In the genomic region with DNA sequence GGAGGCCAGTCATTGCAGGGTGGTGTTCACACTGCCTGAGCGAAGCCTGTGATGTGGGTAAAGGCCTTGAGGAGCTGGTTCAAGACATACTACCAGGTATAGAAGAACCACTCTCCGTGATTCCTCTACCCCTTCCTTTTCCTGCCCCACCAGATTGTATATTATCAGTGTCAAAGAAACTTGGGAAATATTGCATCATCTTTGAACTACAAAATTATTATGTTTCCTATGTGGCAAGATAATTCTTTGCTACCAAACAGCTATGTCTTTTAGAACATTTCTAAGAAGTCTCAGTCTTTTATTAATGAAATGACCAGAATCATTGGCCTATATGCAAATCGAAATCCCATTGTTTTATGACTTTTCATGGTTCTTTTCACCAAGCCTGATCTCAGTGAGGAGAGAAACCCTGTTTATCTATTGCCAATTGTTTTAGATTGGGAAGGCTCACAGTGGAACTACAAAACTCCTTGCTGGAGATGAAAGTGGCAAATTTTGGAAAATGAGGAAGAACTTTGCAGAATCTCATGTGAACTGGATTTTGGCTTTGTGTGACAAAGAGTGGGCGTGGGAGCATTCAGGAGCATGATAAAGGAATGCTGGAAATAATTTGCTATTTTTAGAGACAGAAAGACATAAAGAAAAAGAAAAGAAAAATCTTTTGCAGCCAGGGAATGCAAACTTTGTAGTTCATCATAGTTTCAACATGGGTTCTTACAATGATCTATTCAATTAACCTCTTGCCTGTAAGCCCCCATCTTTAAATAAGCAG, we compare ENCODE assay signal across 1 cellular context.
TF ChIP-seq lines count a peak whose summit lies in the region.

No MANE protein-coding gene starts in this region.

TF ChIP-seq in K562, 482 proteins besides CTCF, POLR2A, EP300 and RAD21 (continued from another document):
- TF ChIP-seq TEAD4 (IDR thresholded peaks at IDR 0.05; ENCODE audit: low read length) (no peak), TEAD4 (CRISPR knock-in tag; IDR thresholded peaks at IDR 0.05; ENCODE audit: borderline replicate concordance) (no peak), POLR2G (IDR thresholded peaks at IDR 0.05; ENCODE audit: low read depth, low read length) (no peak), ZNF696 (CRISPR knock-in tag; conservative IDR thresholded peaks at IDR 0.05) (no peak), EP400 (IDR thresholded peaks at IDR 0.05) (no peak), ZNF77 (CRISPR knock-in tag; IDR thresholded peaks at IDR 0.05) (no peak), ZNF143 (CRISPR knock-in tag; IDR thresholded peaks at IDR 0.05) (no peak), TRIM24 (IDR thresholded peaks at IDR 0.05) (no peak), SREBF1 (IDR thresholded peaks at IDR 0.05; ENCODE audit: borderline replicate concordance, low read depth, low read length) (no peak), ZNF197 (CRISPR knock-in tag; IDR thresholded peaks at IDR 0.05; ENCODE audit: low read depth) (no peak), NRF1 (conservative IDR thresholded peaks at IDR 0.05 in 1 of 2, IDR thresholded peaks at IDR 0.05 in 1 of 2) (no peak)
- TF ChIP-seq, protein P1, sequence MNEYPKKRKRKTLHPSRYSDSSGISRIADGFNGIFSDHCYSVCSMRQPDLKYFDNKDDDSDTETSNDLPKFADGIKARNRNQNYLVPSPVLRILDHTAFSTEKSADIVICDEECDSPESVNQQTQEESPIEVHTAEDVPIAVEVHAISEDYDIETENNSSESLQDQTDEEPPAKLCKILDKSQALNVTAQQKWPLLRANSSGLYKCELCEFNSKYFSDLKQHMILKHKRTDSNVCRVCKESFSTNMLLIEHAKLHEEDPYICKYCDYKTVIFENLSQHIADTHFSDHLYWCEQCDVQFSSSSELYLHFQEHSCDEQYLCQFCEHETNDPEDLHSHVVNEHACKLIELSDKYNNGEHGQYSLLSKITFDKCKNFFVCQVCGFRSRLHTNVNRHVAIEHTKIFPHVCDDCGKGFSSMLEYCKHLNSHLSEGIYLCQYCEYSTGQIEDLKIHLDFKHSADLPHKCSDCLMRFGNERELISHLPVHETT (CRISPR knock-in tag; conservative IDR thresholded peaks at IDR 0.05 in 1 of 2, IDR thresholded peaks at IDR 0.05 in 1 of 2): no peak
- TF ChIP-seq, protein P2, sequence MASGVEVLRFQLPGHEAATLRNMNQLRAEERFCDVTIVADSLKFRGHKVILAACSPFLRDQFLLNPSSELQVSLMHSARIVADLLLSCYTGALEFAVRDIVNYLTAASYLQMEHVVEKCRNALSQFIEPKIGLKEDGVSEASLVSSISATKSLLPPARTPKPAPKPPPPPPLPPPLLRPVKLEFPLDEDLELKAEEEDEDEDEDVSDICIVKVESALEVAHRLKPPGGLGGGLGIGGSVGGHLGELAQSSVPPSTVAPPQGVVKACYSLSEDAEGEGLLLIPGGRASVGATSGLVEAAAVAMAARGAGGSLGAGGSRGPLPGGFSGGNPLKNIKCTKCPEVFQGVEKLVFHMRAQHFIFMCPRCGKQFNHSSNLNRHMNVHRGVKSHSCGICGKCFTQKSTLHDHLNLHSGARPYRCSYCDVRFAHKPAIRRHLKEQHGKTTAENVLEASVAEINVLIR (CRISPR knock-in tag; IDR thresholded peaks at IDR 0.05): no peak
- TF ChIP-seq, protein P3, sequence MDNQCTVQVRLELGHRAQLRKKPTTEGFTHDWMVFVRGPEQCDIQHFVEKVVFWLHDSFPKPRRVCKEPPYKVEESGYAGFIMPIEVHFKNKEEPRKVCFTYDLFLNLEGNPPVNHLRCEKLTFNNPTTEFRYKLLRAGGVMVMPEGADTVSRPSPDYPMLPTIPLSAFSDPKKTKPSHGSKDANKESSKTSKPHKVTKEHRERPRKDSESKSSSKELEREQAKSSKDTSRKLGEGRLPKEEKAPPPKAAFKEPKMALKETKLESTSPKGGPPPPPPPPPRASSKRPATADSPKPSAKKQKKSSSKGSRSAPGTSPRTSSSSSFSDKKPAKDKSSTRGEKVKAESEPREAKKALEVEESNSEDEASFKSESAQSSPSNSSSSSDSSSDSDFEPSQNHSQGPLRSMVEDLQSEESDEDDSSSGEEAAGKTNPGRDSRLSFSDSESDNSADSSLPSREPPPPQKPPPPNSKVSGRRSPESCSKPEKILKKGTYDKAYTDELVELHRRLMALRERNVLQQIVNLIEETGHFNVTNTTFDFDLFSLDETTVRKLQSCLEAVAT (IDR thresholded peaks at IDR 0.05): no peak
- TF ChIP-seq, protein P4, sequence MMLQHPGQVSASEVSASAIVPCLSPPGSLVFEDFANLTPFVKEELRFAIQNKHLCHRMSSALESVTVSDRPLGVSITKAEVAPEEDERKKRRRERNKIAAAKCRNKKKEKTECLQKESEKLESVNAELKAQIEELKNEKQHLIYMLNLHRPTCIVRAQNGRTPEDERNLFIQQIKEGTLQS (IDR thresholded peaks at IDR 0.05): peak; percentile 77
- TF ChIP-seq, protein P4 (CRISPR knock-in tag; conservative IDR thresholded peaks at IDR 0.05): no peak
- TF ChIP-seq, protein P5, sequence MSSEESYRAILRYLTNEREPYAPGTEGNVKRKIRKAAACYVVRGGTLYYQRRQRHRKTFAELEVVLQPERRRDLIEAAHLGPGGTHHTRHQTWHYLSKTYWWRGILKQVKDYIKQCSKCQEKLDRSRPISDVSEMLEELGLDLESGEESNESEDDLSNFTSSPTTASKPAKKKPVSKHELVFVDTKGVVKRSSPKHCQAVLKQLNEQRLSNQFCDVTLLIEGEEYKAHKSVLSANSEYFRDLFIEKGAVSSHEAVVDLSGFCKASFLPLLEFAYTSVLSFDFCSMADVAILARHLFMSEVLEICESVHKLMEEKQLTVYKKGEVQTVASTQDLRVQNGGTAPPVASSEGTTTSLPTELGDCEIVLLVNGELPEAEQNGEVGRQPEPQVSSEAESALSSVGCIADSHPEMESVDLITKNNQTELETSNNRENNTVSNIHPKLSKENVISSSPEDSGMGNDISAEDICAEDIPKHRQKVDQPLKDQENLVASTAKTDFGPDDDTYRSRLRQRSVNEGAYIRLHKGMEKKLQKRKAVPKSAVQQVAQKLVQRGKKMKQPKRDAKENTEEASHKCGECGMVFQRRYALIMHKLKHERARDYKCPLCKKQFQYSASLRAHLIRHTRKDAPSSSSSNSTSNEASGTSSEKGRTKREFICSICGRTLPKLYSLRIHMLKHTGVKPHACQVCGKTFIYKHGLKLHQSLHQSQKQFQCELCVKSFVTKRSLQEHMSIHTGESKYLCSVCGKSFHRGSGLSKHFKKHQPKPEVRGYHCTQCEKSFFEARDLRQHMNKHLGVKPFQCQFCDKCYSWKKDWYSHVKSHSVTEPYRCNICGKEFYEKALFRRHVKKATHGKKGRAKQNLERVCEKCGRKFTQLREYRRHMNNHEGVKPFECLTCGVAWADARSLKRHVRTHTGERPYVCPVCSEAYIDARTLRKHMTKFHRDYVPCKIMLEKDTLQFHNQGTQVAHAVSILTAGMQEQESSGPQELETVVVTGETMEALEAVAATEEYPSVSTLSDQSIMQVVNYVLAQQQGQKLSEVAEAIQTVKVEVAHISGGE (CRISPR knock-in tag; IDR thresholded peaks at IDR 0.05): no peak
- TF ChIP-seq, protein P6, sequence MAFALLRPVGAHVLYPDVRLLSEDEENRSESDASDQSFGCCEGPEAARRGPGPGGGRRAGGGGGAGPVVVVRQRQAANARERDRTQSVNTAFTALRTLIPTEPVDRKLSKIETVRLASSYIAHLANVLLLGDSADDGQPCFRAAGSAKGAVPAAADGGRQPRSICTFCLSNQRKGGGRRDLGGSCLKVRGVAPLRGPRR (CRISPR knock-in tag; IDR thresholded peaks at IDR 0.05): no peak
- TF ChIP-seq, protein P7, sequence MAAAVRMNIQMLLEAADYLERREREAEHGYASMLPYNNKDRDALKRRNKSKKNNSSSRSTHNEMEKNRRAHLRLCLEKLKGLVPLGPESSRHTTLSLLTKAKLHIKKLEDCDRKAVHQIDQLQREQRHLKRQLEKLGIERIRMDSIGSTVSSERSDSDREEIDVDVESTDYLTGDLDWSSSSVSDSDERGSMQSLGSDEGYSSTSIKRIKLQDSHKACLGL (CRISPR knock-in tag; IDR thresholded peaks at IDR 0.05; ENCODE audit: borderline replicate concordance, poor library complexity, severe bottlenecking): no peak
